Comparison of ENCODE assay signal across 1 cellular context in genomic region chr5:135360278-135361274, GRCh38.
TF ChIP-seq lines count a peak whose summit lies in the region.

No MANE protein-coding gene starts in this region.

TF ChIP-seq in K562, 482 proteins besides CTCF, POLR2A, EP300 and RAD21:
- TF ChIP-seq BRD4 (IDR thresholded peaks at IDR 0.05) (no peak), SMAD3 (CRISPR knock-in tag; conservative IDR thresholded peaks at IDR 0.05) (no peak), POLR2G (IDR thresholded peaks at IDR 0.05; ENCODE audit: low read depth, low read length) (peak; percentile 48; the same call in 1 of the 2 replicates)
